Comparison of ENCODE assay signal across 8 cellular contexts in genomic region chr12:121889661-121890060, GRCh38. TPM values are rescaled to one million over a fixed set of nuclear protein-coding genes. Genes with fewer than 3 reads are reported as not detected.
DNase-seq lines count a peak whose midpoint lies in the region; TF ChIP-seq lines count a peak whose summit lies in the region.
"Not testable (repeated sequence)": the region's sequence is repeated elsewhere in the genome, so short reads cannot be mapped to it uniquely, and the experiment has no call there.

No MANE protein-coding gene starts in this region.

- peak overlapping the region; percentile 99 for H3K27ac Mint-ChIP-seq in HFFc6
- peak overlapping the region; percentile 96 for H3K27ac Mint-ChIP-seq in activated naive CD8-positive, alpha-beta T cell treated with anti-CD3 and anti-CD28 coated beads for 36 hours
- H3K27ac Mint-ChIP-seq in endodermal cell: not testable (repeated sequence)

- not testable (repeated sequence) for H3K27me3 Mint-ChIP-seq in HFFc6 (ENCODE audit: insufficient read depth); activated naive CD8-positive, alpha-beta T cell treated with anti-CD3 and anti-CD28 coated beads for 36 hours
- peaks cover 14% of the 10 kb centered on the region for H3K27me3 Mint-ChIP-seq in endodermal cell (ENCODE audit: insufficient read depth)

- H3K27ac ChIP-seq in BLaER1: peak overlapping the region; percentile 89
- H3K27ac ChIP-seq in SJSA1; endodermal cell (ENCODE audit: low read depth, low read length); neural cell (ENCODE audit: low read length); stomach smooth muscle (ENCODE audit: low read length): not testable (repeated sequence)

- not testable (repeated sequence) for H2AFZ ChIP-seq in neural cell (ENCODE audit: low read depth, low read length)

- H3K4me3 Mint-ChIP-seq in HFFc6 (peak overlapping the region; percentile 96), endodermal cell (peak overlapping the region; percentile 88)
- H3K4me3 Mint-ChIP-seq in activated naive CD8-positive, alpha-beta T cell treated with anti-CD3 and anti-CD28 coated beads for 36 hours: peak overlapping the region; percentile 99

- H3F3A ChIP-seq in neural cell (ENCODE audit: insufficient read depth, low read length, poor library complexity, severe bottlenecking): not testable (repeated sequence)

- H3K27me3 ChIP-seq in BLaER1; SJSA1 (replicated peaks); endodermal cell (ENCODE audit: control insufficient read depth, insufficient read depth, low read length, poor library complexity, severe bottlenecking); neural cell (ENCODE audit: insufficient read depth, low read depth, low read length); stomach smooth muscle (ENCODE audit: control insufficient read depth in 1 of 2, insufficient read depth in 2 of 2, low read length in 2 of 2): not testable (repeated sequence)

- not testable (repeated sequence) for H3K9me2 ChIP-seq in neural cell (ENCODE audit: insufficient read depth, low read length)

- peak overlapping the region; percentile 85 for H3K9ac ChIP-seq in BLaER1
- H3K9ac ChIP-seq in endodermal cell (ENCODE audit: extremely low read depth, low read length, poor library complexity, severe bottlenecking): peak overlapping the region; percentile 91
- peak overlapping the region; percentile 81 for H3K9ac ChIP-seq in neural cell (ENCODE audit: low read length)
- peak overlapping the region; percentile 92 to 97 for H3K9ac ChIP-seq in stomach smooth muscle (ENCODE audit: low read length in 2 of 2)

- H3K36me3 Mint-ChIP-seq in HFFc6 (ENCODE audit: low read depth) (peaks cover 23% of the 10 kb centered on the region), endodermal cell (ENCODE audit: low read depth) (peaks cover 17% of the 10 kb centered on the region)
- peaks cover 14% of the 10 kb centered on the region for H3K36me3 Mint-ChIP-seq in activated naive CD8-positive, alpha-beta T cell treated with anti-CD3 and anti-CD28 coated beads for 36 hours

- 81 to 85% methylated on average over 5 to 6 of the region's 6 CpGs for WGBS in endodermal cell (ENCODE audit: insufficient coverage in 1 of 2, insufficient read length in 1 of 2), 2 experiments

- peaks cover 30% of the 10 kb centered on the region for H4K20me1 ChIP-seq in BLaER1
- not testable (repeated sequence) for H4K20me1 ChIP-seq in neural cell (ENCODE audit: insufficient read depth)

- peak overlapping the region; percentile 95 for H3K4me2 ChIP-seq in BLaER1
- H3K4me2 ChIP-seq in neural cell (ENCODE audit: low read length): peak overlapping the region; percentile 58

- DNase-seq in HFFc6: peak; percentile 7
- DNase-seq in SJSA1 (ENCODE audit: low read depth in 1 of 2, low spot score in 2 of 2); activated naive CD8-positive, alpha-beta T cell treated with anti-CD3 and anti-CD28 coated beads for 36 hours; endodermal cell: not testable (repeated sequence)

- H3K4me1 Mint-ChIP-seq in HFFc6 (ENCODE audit: low read depth) (peaks cover 44% of the 10 kb centered on the region), endodermal cell (peaks cover 27% of the 10 kb centered on the region)
- H3K4me1 Mint-ChIP-seq in activated naive CD8-positive, alpha-beta T cell treated with anti-CD3 and anti-CD28 coated beads for 36 hours: peaks cover 44% of the 10 kb centered on the region

- H3K36me3 ChIP-seq in BLaER1: peaks cover 34% of the 10 kb centered on the region
- peaks cover 22% of the 10 kb centered on the region for H3K36me3 ChIP-seq in SJSA1
- peaks cover 12% of the 10 kb centered on the region for H3K36me3 ChIP-seq in endodermal cell (ENCODE audit: control insufficient read depth, insufficient read depth, low read length)
- not testable (repeated sequence) for H3K36me3 ChIP-seq in neural cell (ENCODE audit: insufficient read depth, low read length); stomach smooth muscle (ENCODE audit: control insufficient read depth in 2 of 2, insufficient read depth in 2 of 2, low read length in 2 of 2)

- not testable (repeated sequence) for TF ChIP-seq RAD21 in neural cell (conservative IDR thresholded peaks at IDR 0.05)

- not testable (repeated sequence) for TF ChIP-seq EP300 in neural cell (conservative IDR thresholded peaks at IDR 0.05; ENCODE audit: poor library complexity, severe bottlenecking)

- not testable (repeated sequence) for H3K9me3 Mint-ChIP-seq in HFFc6; activated naive CD8-positive, alpha-beta T cell treated with anti-CD3 and anti-CD28 coated beads for 36 hours; endodermal cell

- H3K4me1 ChIP-seq in BLaER1 (peaks cover 42% of the 10 kb centered on the region), SJSA1 (replicated peaks) (peaks cover 29% of the 10 kb centered on the region), endodermal cell (ENCODE audit: control insufficient read depth, insufficient read depth, low read length) (peaks cover 11% of the 10 kb centered on the region), stomach smooth muscle (ENCODE audit: control insufficient read depth, insufficient read depth, low read length) (peaks cover 27% of the 10 kb centered on the region)

- H3K4me3 ChIP-seq in BLaER1 (peak overlapping the region; percentile 73), SJSA1 (peak overlapping the region; percentile 77), endodermal cell (ENCODE audit: low read length) (peak overlapping the region; percentile 89), iPS-18c (ENCODE audit: insufficient read depth, low read depth, low read length) (peak overlapping the region; percentile 70; the same call in 1 of the 2 replicates), neural cell (ENCODE audit: low read length) (peak overlapping the region; percentile 91), stomach smooth muscle (ENCODE audit: low read length in 2 of 2) (peak overlapping the region; percentile 71 to 96)

- H3K9me3 ChIP-seq in BLaER1; SJSA1 (replicated peaks); endodermal cell (ENCODE audit: control insufficient read depth, low read length); iPS-18c (ENCODE audit: control insufficient read depth, insufficient read depth, low read length); neural cell (ENCODE audit: low read length); stomach smooth muscle (ENCODE audit: control insufficient read depth in 2 of 2, low read length in 2 of 2): not testable (repeated sequence)

- H3K79me2 ChIP-seq in neural cell (replicated peaks; ENCODE audit: insufficient read depth, low read length): not testable (repeated sequence)

- TF ChIP-seq CTCF in HFFc6 (IDR thresholded peaks at IDR 0.05); endodermal cell (conservative IDR thresholded peaks at IDR 0.05); neural cell (IDR thresholded peaks at IDR 0.05; ENCODE audit: poor library complexity, severe bottlenecking): not testable (repeated sequence)

RNA-seq across cellular contexts. Expression of gene PSMD9, which starts 1.1 kb away (rescaled TPM):
- total RNA-seq in HFFc6 (2021; fragmentation: NEBNext Ultra II Directional; extraction: Animal tissue kit (Norgen Biotek cat#: 25700)): 10 to 100 TPM; 63.4 to 84.7 (median 75.1) TPM
- total RNA-seq in SJSA1 (2014; rRNA removed; shearing (Covaris generic)): 63.4 and 150 TPM in 2 replicates
- total RNA-seq in activated naive CD8-positive, alpha-beta T cell treated with anti-CD3 and anti-CD28 coated beads for 36 hours: 10 to 100 TPM; 64.3 to 68.5 TPM
- total RNA-seq in endodermal cell: 10 to 100 TPM; 41.4 to 50.9 TPM
- 52.0 TPM for polyA plus RNA-seq in endodermal cell (2013, experiment 1 of 2)
- polyA plus RNA-seq in endodermal cell (2013, experiment 2 of 2): 53.1 TPM
- 74.9 and 79.3 TPM in 2 replicates for polyA plus RNA-seq in neural cell
- polyA minus RNA-seq in neural cell: 20.2 and 31.8 TPM in 2 replicates

RNA-seq across cellular contexts. Expression of gene CFAP251, which starts 28.7 kb away (rescaled TPM):
- total RNA-seq in HFFc6 (2021; fragmentation: NEBNext Ultra II Directional; extraction: Animal tissue kit (Norgen Biotek cat#: 25700)): 1 to 10 TPM in 5 of 6 experiments, under 1 TPM in 1; 0.66 to 4.2 (median 3.3) TPM
- 10.2 and 13.8 TPM in 2 replicates for total RNA-seq in SJSA1 (2014; rRNA removed; shearing (Covaris generic))
- total RNA-seq in activated naive CD8-positive, alpha-beta T cell treated with anti-CD3 and anti-CD28 coated beads for 36 hours: 1 to 10 TPM; 1.3 to 1.8 TPM
- 10 to 100 TPM in 1 of 2 donors, 1 to 10 TPM in 1; 3.4 to 11.2 TPM for total RNA-seq in endodermal cell
- polyA plus RNA-seq in endodermal cell (2013, experiment 1 of 2): 2.8 TPM
- polyA plus RNA-seq in endodermal cell (2013, experiment 2 of 2): 2.8 TPM
- 1.6 and 4.0 TPM in 2 replicates for polyA plus RNA-seq in neural cell
- polyA minus RNA-seq in neural cell: 7.3 TPM in 2 replicates

RNA-seq across cellular contexts. Expression of gene HPD, which starts 31.0 kb away (rescaled TPM):
- under 1 TPM in 4 of 6 experiments, not detected in 2; 0.14 to 0.25 (median 0.21) TPM for total RNA-seq in HFFc6 (2021; fragmentation: NEBNext Ultra II Directional; extraction: Animal tissue kit (Norgen Biotek cat#: 25700))
- total RNA-seq in SJSA1 (2014; rRNA removed; shearing (Covaris generic)): 0.11 TPM in 1 of 2 replicates, not detected in the other
- not detected for total RNA-seq in activated naive CD8-positive, alpha-beta T cell treated with anti-CD3 and anti-CD28 coated beads for 36 hours
- under 1 TPM; 0.55 to 0.71 TPM for total RNA-seq in endodermal cell
- polyA plus RNA-seq in endodermal cell (2013, experiment 1 of 2): 0.32 TPM
- polyA plus RNA-seq in endodermal cell (2013, experiment 2 of 2): 0.21 TPM
- polyA plus RNA-seq in neural cell: not detected in 2 replicates
- polyA minus RNA-seq in neural cell: not detected in 2 replicates
